In genomic region chr18:40133253-40133652, GRCh38 we compare ENCODE assay signal across 20 cellular contexts.
"Had no signal": no experiment of that assay in that cellular context is flagged by ENCODE, and none has a peak within 500 bp of the region (broad histone marks: within the 10 kb centered on the region; RNA-seq: fewer than 3 reads in every experiment).

No MANE protein-coding gene starts in this region.

- DNase-seq: dermis blood vessel endothelial cell; erythroblast; foreskin melanocyte; heart right ventricle; hypothalamus; islet precursor cell; left cardiac atrium; left ventricle myocardium inferior; mesenchymal stem cell; naive thymus-derived CD4-positive, alpha-beta T cell; psoas muscle; spleen; stimulated activated CD4-positive, alpha-beta T cell treated with anti-CD3 and anti-CD28 coated beads, Interleukin-15, amount 100 ng/mL, for 24 hours; stimulated activated CD4-positive, alpha-beta T cell treated with anti-CD3 and anti-CD28 coated beads, Interleukin-1b, Interleukin-23, amount 100 ng/mL, for 48 hours; stimulated activated CD4-positive, alpha-beta T cell treated with anti-CD3 and anti-CD28 coated beads, Interleukin-4, amount 100 ng/mL, for 24 hours; tibial artery; upper lobe of left lung; uterus had no signal

- ATAC-seq: heart right ventricle; left cardiac atrium; naive thymus-derived CD4-positive, alpha-beta T cell; psoas muscle; sciatic nerve; stimulated activated memory B cell treated with anti-CD40 and anti-IgM and Interleukin-4, amounts not matched to agents 10 μg/mL and 1 μg/mL and 100 μg/mL, for 72 hours had no signal
